In the genomic region with DNA sequence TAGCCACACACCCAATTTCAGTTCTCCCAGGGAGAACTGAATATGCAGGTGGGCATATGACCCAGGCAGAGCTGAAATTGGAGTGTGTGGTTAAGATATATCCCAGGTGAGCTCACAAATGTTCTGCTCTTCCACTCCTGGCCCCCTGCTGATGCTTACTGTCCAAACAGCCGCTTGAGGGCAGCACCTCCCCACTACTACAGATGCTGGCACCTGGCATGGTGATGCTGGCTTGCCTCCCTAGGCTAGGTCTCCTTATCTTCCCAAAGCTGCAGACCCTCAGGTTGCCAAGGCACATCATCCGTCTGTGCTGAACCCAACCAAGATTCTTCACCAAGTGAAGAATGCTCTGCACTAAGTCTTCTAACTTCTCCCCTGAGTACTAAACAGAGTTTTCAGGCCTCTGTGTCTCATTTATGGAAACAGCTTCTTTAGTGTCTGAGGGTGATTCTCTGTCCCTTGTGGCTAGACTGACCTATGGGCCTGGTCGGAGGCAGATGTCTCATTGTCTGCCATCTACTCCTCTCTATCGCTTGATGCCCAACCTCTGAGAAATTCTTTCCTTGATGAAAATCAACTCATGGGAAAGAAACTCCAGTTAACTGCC, we compare ENCODE assay signal across 8 cellular contexts. TPM values are rescaled to one million over a fixed set of nuclear protein-coding genes. Genes with fewer than 3 reads are reported as not detected.
DNase-seq lines count a peak whose midpoint lies in the region; TF ChIP-seq lines count a peak whose summit lies in the region.

No MANE protein-coding gene starts in this region.

- H3K9me2 ChIP-seq in MM.1S (replicated peaks; ENCODE audit: insufficient read depth, low read length), result no peaks in the 10 kb centered on the region

- peak; percentile 69 for TF ChIP-seq CTCF in GM20000 (IDR thresholded peaks at IDR 0.05; ENCODE audit: extremely low read depth, missing control alignments)
- peak; percentile 97 for TF ChIP-seq CTCF in MM.1S (IDR thresholded peaks at IDR 0.05; ENCODE audit: low read length)
- TF ChIP-seq CTCF in osteoblast (IDR thresholded peaks at IDR 0.05; ENCODE audit: extremely low read depth, low read depth, low read length), result peak; percentile 84
- peak; percentile 43 to 93 (median 82) for TF ChIP-seq CTCF in thyroid gland (IDR thresholded peaks at IDR 0.05)

- H3K9me3 ChIP-seq in MM.1S (replicated peaks; ENCODE audit: insufficient read depth, low read length), result no peaks in the 10 kb centered on the region
- H3K9me3 ChIP-seq in osteoblast (ENCODE audit: low read depth, low read length), result no peaks in the 10 kb centered on the region
- H3K9me3 ChIP-seq in thyroid gland, result no peaks in the 10 kb centered on the region

- H4K20me1 ChIP-seq in MM.1S (ENCODE audit: insufficient read depth, low read length) (no peaks in the 10 kb centered on the region), osteoblast (ENCODE audit: insufficient read depth, low read length) (no peaks in the 10 kb centered on the region)

- H2AFZ ChIP-seq in MM.1S (ENCODE audit: low read length) (no peak overlapping the region), osteoblast (ENCODE audit: low read length) (no peak overlapping the region)

- H3F3A ChIP-seq in MM.1S (ENCODE audit: insufficient read depth, low read length), result no peaks in the 10 kb centered on the region

- H3K27me3 ChIP-seq in MM.1S (replicated peaks; ENCODE audit: insufficient read depth, low read length), result no peaks in the 10 kb centered on the region
- no peaks in the 10 kb centered on the region for H3K27me3 ChIP-seq in osteoblast (ENCODE audit: insufficient read depth, low read length)
- H3K27me3 ChIP-seq in thyroid gland, result no peaks in the 10 kb centered on the region

- intact Hi-C loops in thyroid gland (cut with DNase I), result no loop called here

- peak in 11 of 14 donors; percentile 19 to 75 (median 41) for DNase-seq in C1 segment of cervical spinal cord (lab: John Stamatoyannopoulos, UW)
- peak; percentile 56 for DNase-seq in GM20000 (ENCODE audit: low spot score)
- DNase-seq in MM.1S, result peak; percentile 76
- peak; percentile 77 to 83 for DNase-seq in SHP77 (lab: John Stamatoyannopoulos, UW)
- DNase-seq in activated T-helper 9 cell treated with anti-CD3 and anti-CD28 coated beads, Interleukin-2, amount 50 U/mL, for 16 hours (ENCODE audit: low read depth), result peak; percentile 43
- peak; percentile 25 for DNase-seq in foreskin melanocyte
- peak; percentile 79 for DNase-seq in osteoblast (ENCODE audit: insufficient read length, low spot score, missing footprints)
- peak; percentile 85 to 90 for DNase-seq in thyroid gland

- no peaks in the 10 kb centered on the region for H3K79me2 ChIP-seq in MM.1S (ENCODE audit: low read length)
- H3K79me2 ChIP-seq in osteoblast (ENCODE audit: insufficient read depth, low read length), result no peaks in the 10 kb centered on the region

- H3K4me2 ChIP-seq in MM.1S (ENCODE audit: low read depth, low read length) (no peak overlapping the region), osteoblast (ENCODE audit: insufficient read depth, low read length) (no peak overlapping the region)

- no peak for TF ChIP-seq POLR2A in thyroid gland (IDR thresholded peaks at IDR 0.05)

- H3K36me3 ChIP-seq in MM.1S (replicated peaks; ENCODE audit: insufficient read depth, low read length), result no peaks in the 10 kb centered on the region
- no peaks in the 10 kb centered on the region for H3K36me3 ChIP-seq in osteoblast (ENCODE audit: insufficient read depth, low read length)
- H3K36me3 ChIP-seq in thyroid gland, result no peaks in the 10 kb centered on the region

- H3K4me3 ChIP-seq in MM.1S (ENCODE audit: low read length) (no peak overlapping the region), osteoblast (ENCODE audit: insufficient read depth, low read length) (no peak overlapping the region), thyroid gland (replicated peaks in 1 of 3) (no peak overlapping the region)

- no peaks in the 10 kb centered on the region for H3K4me1 ChIP-seq in MM.1S (ENCODE audit: low read length)
- no peaks in the 10 kb centered on the region for H3K4me1 ChIP-seq in osteoblast (ENCODE audit: insufficient read depth, low read length)
- peaks cover 0 to 4% of the 10 kb centered on the region in 2 donors for H3K4me1 ChIP-seq in thyroid gland

- H3K27ac ChIP-seq in MM.1S (ENCODE audit: low read length), result no peak overlapping the region
- H3K27ac ChIP-seq in osteoblast (ENCODE audit: low read depth, low read length), result no peak overlapping the region
- no peak overlapping the region for H3K27ac ChIP-seq in thyroid gland

- no peak overlapping the region for H3K9ac ChIP-seq in MM.1S (ENCODE audit: low read length)

- WGBS in thyroid gland, 2 donors, result 31 to 34% methylated on average over 4 of the region's 4 CpGs

RNA-seq across cellular contexts. Expression of gene XCL1, which starts 27.2 kb away (rescaled TPM):
- total RNA-seq in osteoblast, result not detected in 2 replicates
- under 1 TPM in 1 of 4 donors, not detected in 3; 0.81 TPM for total RNA-seq in thyroid gland

RNA-seq across cellular contexts. Expression of gene XCL2, which starts 59.8 kb away (rescaled TPM):
- total RNA-seq in osteoblast (not detected in 2 replicates), thyroid gland (not detected)

Comparison
In these comparisons a context has a peak if more than half of its experiments do, and no peak if none do; other contexts are left out.
1. DNase-seq: peak in every context shown above with its lines; median percentile 88 in thyroid gland; 80 in SHP77; 79 in osteoblast; 76 in MM.1S; 56 in GM20000; 43 in activated T-helper 9 cell treated with anti-CD3 and anti-CD28 coated beads, Interleukin-2, amount 50 U/mL, for 16 hours; 41 in C1 segment of cervical spinal cord; 25 in foreskin melanocyte.